ENCODE assay signal across 22 cellular contexts in genomic region chrX:154061801-154062200, GRCh38. TPM values are rescaled to one million over a fixed set of nuclear protein-coding genes. Genes with fewer than 3 reads are reported as not detected.
DNase-seq lines count a peak whose midpoint lies in the region; ATAC-seq and TF ChIP-seq lines count a peak whose summit lies in the region.
"Had no signal": no experiment of that assay in that cellular context is flagged by ENCODE, and none has a peak within 500 bp of the region (broad histone marks: within the 10 kb centered on the region; RNA-seq: fewer than 3 reads in every experiment).

No MANE protein-coding gene starts in this region.

- no peaks in the 10 kb centered on the region for H3K27me3 ChIP-seq in foreskin keratinocyte
- H3K27me3 ChIP-seq: cardiac muscle cell had no signal

- intact Hi-C loops in activated CD4-positive, alpha-beta memory T cell treated with anti-CD3 and anti-CD28 coated beads for 36 hours (cut with micrococcal nuclease) = no loop called here

- no peak for TF ChIP-seq CTCF in foreskin keratinocyte (conservative IDR thresholded peaks at IDR 0.05)

- ATAC-seq in stimulated activated naive CD8-positive, alpha-beta T cell treated with anti-CD3 and anti-CD28 coated beads, Interleukin-15, amount 100 ng/mL, for 72 hours = no peak
- no peak for ATAC-seq in stimulated activated memory B cell treated with anti-CD40 and anti-IgM and Interleukin-4, amounts not matched to agents 10 μg/mL and 1 μg/mL and 100 μg/mL, for 72 hours
- ATAC-seq in foreskin keratinocyte = no peak
- no peak for ATAC-seq in HG02623 (IDR thresholded peaks at IDR 0.05; ENCODE audit: unreplicated experiment)
- ATAC-seq: GM12878, HCT116 had no signal

- peaks cover 36% of the 10 kb centered on the region for H3K36me3 Mint-ChIP-seq in stimulated activated naive CD8-positive, alpha-beta T cell treated with anti-CD3 and anti-CD28 coated beads, Interleukin-15, Interleukin-2, amounts not matched to agents 100 ng/mL and 50 ng/mL, for 24 hours (ENCODE audit: low read depth)
- peaks cover 17% of the 10 kb centered on the region for H3K36me3 Mint-ChIP-seq in activated CD4-positive, alpha-beta memory T cell treated with anti-CD3 and anti-CD28 coated beads for 36 hours
- no peaks in the 10 kb centered on the region for H3K36me3 Mint-ChIP-seq in immature natural killer cell
- peaks cover 31% of the 10 kb centered on the region for H3K36me3 Mint-ChIP-seq in stimulated activated memory B cell treated with anti-CD40 and anti-IgM and Interleukin-4, amounts not matched to agents 10 μg/mL and 1 μg/mL and 100 μg/mL, for 72 hours

- no peaks in the 10 kb centered on the region for H3K9me3 Mint-ChIP-seq in stimulated activated naive CD8-positive, alpha-beta T cell treated with anti-CD3 and anti-CD28 coated beads, Interleukin-15, Interleukin-2, amounts not matched to agents 100 ng/mL and 50 ng/mL, for 24 hours
- no peaks in the 10 kb centered on the region for H3K9me3 Mint-ChIP-seq in stimulated activated naive CD8-positive, alpha-beta T cell treated with anti-CD3 and anti-CD28 coated beads, Interleukin-15, amount 100 ng/mL, for 72 hours
- no peaks in the 10 kb centered on the region for H3K9me3 Mint-ChIP-seq in activated CD4-positive, alpha-beta memory T cell treated with anti-CD3 and anti-CD28 coated beads for 36 hours
- no peaks in the 10 kb centered on the region for H3K9me3 Mint-ChIP-seq in immature natural killer cell
- no peaks in the 10 kb centered on the region for H3K9me3 Mint-ChIP-seq in stimulated activated memory B cell treated with anti-CD40 and anti-IgM and Interleukin-4, amounts not matched to agents 10 μg/mL and 1 μg/mL and 100 μg/mL, for 72 hours
- H3K9me3 Mint-ChIP-seq: activated B cell treated with CpG ODN at 0.5 μM for 24 hours had no signal

- no peak overlapping the region for H3K27ac ChIP-seq in foreskin keratinocyte
- H3K27ac ChIP-seq: cardiac muscle cell, thoracic aorta had no signal

- H3K4me1 Mint-ChIP-seq in stimulated activated naive CD8-positive, alpha-beta T cell treated with anti-CD3 and anti-CD28 coated beads, Interleukin-15, Interleukin-2, amounts not matched to agents 100 ng/mL and 50 ng/mL, for 24 hours (ENCODE audit: low read depth) = peaks cover 89% of the 10 kb centered on the region
- peaks cover 82% of the 10 kb centered on the region for H3K4me1 Mint-ChIP-seq in stimulated activated naive CD8-positive, alpha-beta T cell treated with anti-CD3 and anti-CD28 coated beads, Interleukin-15, amount 100 ng/mL, for 72 hours
- peaks cover 78% of the 10 kb centered on the region for H3K4me1 Mint-ChIP-seq in activated CD4-positive, alpha-beta memory T cell treated with anti-CD3 and anti-CD28 coated beads for 36 hours (ENCODE audit: low read depth)
- peaks cover 78 to 81% of the 10 kb centered on the region in 2 donors for H3K4me1 Mint-ChIP-seq in immature natural killer cell
- peaks cover 70% of the 10 kb centered on the region for H3K4me1 Mint-ChIP-seq in stimulated activated memory B cell treated with anti-CD40 and anti-IgM and Interleukin-4, amounts not matched to agents 10 μg/mL and 1 μg/mL and 100 μg/mL, for 72 hours

- no peak overlapping the region for H3K4me3 Mint-ChIP-seq in stimulated activated naive CD8-positive, alpha-beta T cell treated with anti-CD3 and anti-CD28 coated beads, Interleukin-15, Interleukin-2, amounts not matched to agents 100 ng/mL and 50 ng/mL, for 24 hours
- H3K4me3 Mint-ChIP-seq in stimulated activated naive CD8-positive, alpha-beta T cell treated with anti-CD3 and anti-CD28 coated beads, Interleukin-15, amount 100 ng/mL, for 72 hours = no peak overlapping the region
- no peak overlapping the region for H3K4me3 Mint-ChIP-seq in activated CD4-positive, alpha-beta memory T cell treated with anti-CD3 and anti-CD28 coated beads for 36 hours
- H3K4me3 Mint-ChIP-seq in immature natural killer cell = peak overlapping the region in 4 of 5 donors; percentile 1 to 18 (median 4)
- H3K4me3 Mint-ChIP-seq in stimulated activated memory B cell treated with anti-CD40 and anti-IgM and Interleukin-4, amounts not matched to agents 10 μg/mL and 1 μg/mL and 100 μg/mL, for 72 hours = no peak overlapping the region
- H3K4me3 Mint-ChIP-seq: activated B cell treated with CpG ODN at 0.5 μM for 24 hours had no signal

- CTCF ChIA-PET in activated CD4-positive, alpha-beta memory T cell treated with anti-CD3 and anti-CD28 coated beads for 36 hours (lab: Charles Lee) = interaction anchor here (0.8 to 1.1 kb wide), 3 partner anchors 11 to 247 kb away, joined by 3 to 4 read pairs (median 3); no protein-coding TSS in a partner anchor

- no peak for DNase-seq in stimulated activated naive CD8-positive, alpha-beta T cell treated with anti-CD3 and anti-CD28 coated beads, Interleukin-15, amount 100 ng/mL, for 72 hours
- DNase-seq in activated CD4-positive, alpha-beta memory T cell treated with anti-CD3 and anti-CD28 coated beads for 36 hours = no peak
- DNase-seq in immature natural killer cell = no peak
- no peak for DNase-seq in NCI-H748 (lab: John Stamatoyannopoulos, UW; ENCODE audit: unreplicated experiment)
- DNase-seq in foreskin keratinocyte = no peak
- DNase-seq: activated B cell treated with CpG ODN at 0.5 μM for 24 hours, amygdala, DMS79 treated with DMSO at 0.1 percent for 48 hours, Kasumi-1, left ventricle myocardium inferior, NCI-H1694 treated with DMSO at 0.1 percent for 48 hours, NCI-H2227 treated with DMSO at 0.1 percent for 48 hours, NCI-H774, SK-N-SH, T-helper 9 cell had no signal

- H3K4me1 ChIP-seq in foreskin keratinocyte = no peaks in the 10 kb centered on the region

- H3K27ac Mint-ChIP-seq in stimulated activated naive CD8-positive, alpha-beta T cell treated with anti-CD3 and anti-CD28 coated beads, Interleukin-15, Interleukin-2, amounts not matched to agents 100 ng/mL and 50 ng/mL, for 24 hours = peak overlapping the region; percentile 80
- H3K27ac Mint-ChIP-seq in stimulated activated naive CD8-positive, alpha-beta T cell treated with anti-CD3 and anti-CD28 coated beads, Interleukin-15, amount 100 ng/mL, for 72 hours = no peak overlapping the region
- H3K27ac Mint-ChIP-seq in activated CD4-positive, alpha-beta memory T cell treated with anti-CD3 and anti-CD28 coated beads for 36 hours = peak overlapping the region; percentile 78
- H3K27ac Mint-ChIP-seq in immature natural killer cell = peak overlapping the region; percentile 13 to 86 (median 70)
- peak overlapping the region; percentile 61 for H3K27ac Mint-ChIP-seq in stimulated activated memory B cell treated with anti-CD40 and anti-IgM and Interleukin-4, amounts not matched to agents 10 μg/mL and 1 μg/mL and 100 μg/mL, for 72 hours

- POLR2A ChIA-PET in activated CD4-positive, alpha-beta memory T cell treated with anti-CD3 and anti-CD28 coated beads for 36 hours (lab: Charles Lee) = no interaction called here

- H3K27me3 Mint-ChIP-seq in stimulated activated naive CD8-positive, alpha-beta T cell treated with anti-CD3 and anti-CD28 coated beads, Interleukin-15, Interleukin-2, amounts not matched to agents 100 ng/mL and 50 ng/mL, for 24 hours = no peaks in the 10 kb centered on the region
- H3K27me3 Mint-ChIP-seq in stimulated activated naive CD8-positive, alpha-beta T cell treated with anti-CD3 and anti-CD28 coated beads, Interleukin-15, amount 100 ng/mL, for 72 hours = no peaks in the 10 kb centered on the region
- H3K27me3 Mint-ChIP-seq in activated CD4-positive, alpha-beta memory T cell treated with anti-CD3 and anti-CD28 coated beads for 36 hours = no peaks in the 10 kb centered on the region
- peaks cover 3 to 15% (median 5%) of the 10 kb centered on the region in 3 donors for H3K27me3 Mint-ChIP-seq in immature natural killer cell (ENCODE audit: low read depth in 3 of 3)
- no peaks in the 10 kb centered on the region for H3K27me3 Mint-ChIP-seq in stimulated activated memory B cell treated with anti-CD40 and anti-IgM and Interleukin-4, amounts not matched to agents 10 μg/mL and 1 μg/mL and 100 μg/mL, for 72 hours
- H3K27me3 Mint-ChIP-seq: activated B cell treated with CpG ODN at 0.5 μM for 24 hours had no signal

RNA-seq across cellular contexts. Expression of gene MECP2, which starts 35.7 kb away (rescaled TPM):
- total RNA-seq in activated CD4-positive, alpha-beta memory T cell treated with anti-CD3 and anti-CD28 coated beads for 36 hours = 10 to 100 TPM; 50.8 to 51.0 TPM
- 10 to 100 TPM; 11.4 to 31.5 (median 18.3) TPM for polyA plus RNA-seq in immature natural killer cell
- 20.6 and 21.8 TPM in 2 replicates for total RNA-seq in foreskin keratinocyte
- 16.3 and 18.7 TPM in 2 replicates for polyA plus RNA-seq in foreskin keratinocyte

RNA-seq across cellular contexts. Expression of gene IRAK1, which starts 42.1 kb away (rescaled TPM):
- total RNA-seq in activated CD4-positive, alpha-beta memory T cell treated with anti-CD3 and anti-CD28 coated beads for 36 hours = 100 to 1,000 TPM in 1 of 2 experiments, 10 to 100 TPM in 1; 99.6 to 106 TPM
- 10 to 100 TPM; 39.0 to 81.9 (median 46.6) TPM for polyA plus RNA-seq in immature natural killer cell
- total RNA-seq in foreskin keratinocyte = 161 and 174 TPM in 2 replicates
- 168 and 175 TPM in 2 replicates for polyA plus RNA-seq in foreskin keratinocyte

Comparison
In these comparisons a context has a peak if more than half of its experiments do, and no peak if none do; other contexts are left out.
1. H3K27ac Mint-ChIP-seq: peak in stimulated activated naive CD8-positive, alpha-beta T cell treated with anti-CD3 and anti-CD28 coated beads, Interleukin-15, Interleukin-2, amounts not matched to agents 100 ng/mL and 50 ng/mL, for 24 hours (single experiment), activated CD4-positive, alpha-beta memory T cell treated with anti-CD3 and anti-CD28 coated beads for 36 hours (single experiment), immature natural killer cell (6 of 6) and stimulated activated memory B cell treated with anti-CD40 and anti-IgM and Interleukin-4, amounts not matched to agents 10 μg/mL and 1 μg/mL and 100 μg/mL, for 72 hours (single experiment); none in stimulated activated naive CD8-positive, alpha-beta T cell treated with anti-CD3 and anti-CD28 coated beads, Interleukin-15, amount 100 ng/mL, for 72 hours (0 of 2).
2. H3K4me3 Mint-ChIP-seq: peak in immature natural killer cell (4 of 5); none in stimulated activated naive CD8-positive, alpha-beta T cell treated with anti-CD3 and anti-CD28 coated beads, Interleukin-15, Interleukin-2, amounts not matched to agents 100 ng/mL and 50 ng/mL, for 24 hours (single experiment), stimulated activated naive CD8-positive, alpha-beta T cell treated with anti-CD3 and anti-CD28 coated beads, Interleukin-15, amount 100 ng/mL, for 72 hours (0 of 2), activated CD4-positive, alpha-beta memory T cell treated with anti-CD3 and anti-CD28 coated beads for 36 hours (single experiment) and stimulated activated memory B cell treated with anti-CD40 and anti-IgM and Interleukin-4, amounts not matched to agents 10 μg/mL and 1 μg/mL and 100 μg/mL, for 72 hours (single experiment).